15 cellular contexts compared by ENCODE assay signal in the genomic region with DNA sequence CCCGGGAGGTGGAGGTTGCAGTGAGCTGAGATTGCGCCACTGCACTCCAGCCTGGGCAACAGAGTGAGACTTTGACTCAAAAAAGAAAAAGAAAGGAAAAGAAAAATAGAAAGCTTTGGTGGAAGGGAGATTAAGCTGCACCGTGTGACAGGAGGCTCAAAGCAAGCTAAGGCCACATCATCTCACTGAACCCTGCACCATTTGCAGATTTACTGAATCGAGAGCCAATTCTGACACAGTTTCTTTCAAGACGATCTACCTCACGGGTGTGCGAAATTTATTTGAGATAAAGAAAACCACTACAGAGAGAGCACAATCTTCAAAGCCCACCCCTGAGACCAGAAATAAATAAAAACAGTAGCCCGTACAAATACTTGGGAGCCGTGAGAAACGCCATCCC. TPM values are rescaled to one million over a fixed set of nuclear protein-coding genes. Genes with fewer than 3 reads are reported as not detected.
A peak's percentile ranks its signal among the peaks of the same experiment; 100 is the strongest.
DNase-seq lines count a peak whose midpoint lies in the region; ATAC-seq, FAIRE-seq and TF ChIP-seq lines count a peak whose summit lies in the region.
"Had no signal": no experiment of that assay in that cellular context is flagged by ENCODE, and none has a peak within 500 bp of the region (broad histone marks: within the 10 kb centered on the region; RNA-seq: fewer than 3 reads in every experiment).

No MANE protein-coding gene starts in this region.

- H4K20me1 ChIP-seq in Loucy (ENCODE audit: insufficient read depth, low read length, poor library complexity, severe bottlenecking): no peaks in the 10 kb centered on the region
- H4K20me1 ChIP-seq in neural cell (ENCODE audit: insufficient read depth): no peaks in the 10 kb centered on the region

- H3K4me1 ChIP-seq in CD8-positive, alpha-beta T cell (ENCODE audit: insufficient read depth, low read length): peaks cover 22% of the 10 kb centered on the region
- peaks cover 4% of the 10 kb centered on the region for H3K4me1 ChIP-seq in Loucy (ENCODE audit: insufficient read depth, low read length, poor library complexity, severe bottlenecking)

- H2AFZ ChIP-seq in Loucy (ENCODE audit: low read length) (no peak overlapping the region), neural cell (ENCODE audit: low read depth, low read length) (no peak overlapping the region)

- no peak for TF ChIP-seq RAD21 in neural cell (conservative IDR thresholded peaks at IDR 0.05)

- H3K9me3 Mint-ChIP-seq in activated naive CD4-positive, alpha-beta T cell treated with anti-CD3 and anti-CD28 coated beads, Interleukin-2, amount 10 ng/mL, durations not matched to agents 7 days and 5 days: no peaks in the 10 kb centered on the region
- no peaks in the 10 kb centered on the region for H3K9me3 Mint-ChIP-seq in activated naive CD4-positive, alpha-beta T cell treated with anti-CD3 and anti-CD28 coated beads for 36 hours
- no peaks in the 10 kb centered on the region for H3K9me3 Mint-ChIP-seq in CD8-positive, alpha-beta T cell

- H3K27me3 Mint-ChIP-seq in activated naive CD4-positive, alpha-beta T cell treated with anti-CD3 and anti-CD28 coated beads, Interleukin-2, amount 10 ng/mL, durations not matched to agents 7 days and 5 days: peaks cover 75% of the 10 kb centered on the region
- peaks cover 33% of the 10 kb centered on the region for H3K27me3 Mint-ChIP-seq in activated naive CD4-positive, alpha-beta T cell treated with anti-CD3 and anti-CD28 coated beads for 36 hours (ENCODE audit: low read depth)
- peaks cover 26% of the 10 kb centered on the region for H3K27me3 Mint-ChIP-seq in CD8-positive, alpha-beta T cell (ENCODE audit: low read depth)

- no peak overlapping the region for H3K4me3 ChIP-seq in CD8-positive, alpha-beta T cell (ENCODE audit: low read depth, low read length)
- H3K4me3 ChIP-seq in Loucy (ENCODE audit: low read length, poor library complexity, severe bottlenecking) (no peak overlapping the region), neural cell (ENCODE audit: low read length) (no peak overlapping the region)

- H3K79me2 ChIP-seq in Loucy (ENCODE audit: insufficient read depth, low read length) (no peaks in the 10 kb centered on the region), neural cell (replicated peaks; ENCODE audit: insufficient read depth, low read length) (no peaks in the 10 kb centered on the region)

- H3K4me1 Mint-ChIP-seq in activated naive CD4-positive, alpha-beta T cell treated with anti-CD3 and anti-CD28 coated beads, Interleukin-2, amount 10 ng/mL, durations not matched to agents 7 days and 5 days: peaks cover 33% of the 10 kb centered on the region
- peaks cover 23% of the 10 kb centered on the region for H3K4me1 Mint-ChIP-seq in activated naive CD4-positive, alpha-beta T cell treated with anti-CD3 and anti-CD28 coated beads for 36 hours (ENCODE audit: low read depth)
- H3K4me1 Mint-ChIP-seq in CD8-positive, alpha-beta T cell (ENCODE audit: low read depth): peaks cover 24% of the 10 kb centered on the region

- POLR2A ChIA-PET in CD8-positive, alpha-beta T cell (lab: Charles Lee): no interaction called here

- no peak overlapping the region for H3K4me3 Mint-ChIP-seq in activated naive CD4-positive, alpha-beta T cell treated with anti-CD3 and anti-CD28 coated beads, Interleukin-2, amount 10 ng/mL, durations not matched to agents 7 days and 5 days
- no peak overlapping the region for H3K4me3 Mint-ChIP-seq in activated naive CD4-positive, alpha-beta T cell treated with anti-CD3 and anti-CD28 coated beads for 36 hours
- H3K4me3 Mint-ChIP-seq in CD8-positive, alpha-beta T cell: peak overlapping the region; percentile 16
- H3K4me3 Mint-ChIP-seq: CD4-positive, CD25-positive, alpha-beta regulatory T cell had no signal

- CTCF ChIA-PET in activated naive CD4-positive, alpha-beta T cell treated with anti-CD3 and anti-CD28 coated beads, Interleukin-2, amount 10 ng/mL, durations not matched to agents 7 days and 5 days (lab: Charles Lee): interaction anchor here (1.5 kb wide), 1 partner anchor 50 kb away, joined by 3 read pairs; no protein-coding TSS in a partner anchor
- CTCF ChIA-PET in activated naive CD4-positive, alpha-beta T cell treated with anti-CD3 and anti-CD28 coated beads for 36 hours (lab: Charles Lee): interaction anchor here (2.0 kb wide), 1 partner anchor 254 kb away, joined by 7 read pairs; no protein-coding TSS in a partner anchor
- CTCF ChIA-PET in CD8-positive, alpha-beta T cell (lab: Charles Lee): interaction anchor here (0.6 kb wide), 1 partner anchor 30 kb away, joined by 3 read pairs; no protein-coding TSS in a partner anchor

- intact Hi-C loops in activated naive CD4-positive, alpha-beta T cell treated with anti-CD3 and anti-CD28 coated beads for 36 hours (cut with micrococcal nuclease): no loop called here
- intact Hi-C loops in CD8-positive, alpha-beta T cell (cut with DNase I, micrococcal nuclease): no loop called here

- H3K36me3 ChIP-seq in CD8-positive, alpha-beta T cell (ENCODE audit: insufficient read depth, low read length): no peaks in the 10 kb centered on the region
- H3K36me3 ChIP-seq in Loucy (ENCODE audit: insufficient read depth, low read length) (no peaks in the 10 kb centered on the region), neural cell (ENCODE audit: insufficient read depth, low read length) (no peaks in the 10 kb centered on the region)

- H3K9ac ChIP-seq in Loucy (ENCODE audit: low read depth, low read length, poor library complexity, severe bottlenecking): peak overlapping the region; percentile 43
- H3K9ac ChIP-seq in neural cell (ENCODE audit: low read length): peak overlapping the region; percentile 18

- peak overlapping the region; percentile 15 for H3K27ac Mint-ChIP-seq in activated naive CD4-positive, alpha-beta T cell treated with anti-CD3 and anti-CD28 coated beads, Interleukin-2, amount 10 ng/mL, durations not matched to agents 7 days and 5 days
- no peak overlapping the region for H3K27ac Mint-ChIP-seq in activated naive CD4-positive, alpha-beta T cell treated with anti-CD3 and anti-CD28 coated beads for 36 hours
- no peak overlapping the region for H3K27ac Mint-ChIP-seq in CD8-positive, alpha-beta T cell
- H3K27ac Mint-ChIP-seq: CD4-positive, CD25-positive, alpha-beta regulatory T cell had no signal

- no peak for FAIRE-seq in RCC 7860 (lab: Jason Lieb, UNC)

- H3K36me3 Mint-ChIP-seq in activated naive CD4-positive, alpha-beta T cell treated with anti-CD3 and anti-CD28 coated beads, Interleukin-2, amount 10 ng/mL, durations not matched to agents 7 days and 5 days: no peaks in the 10 kb centered on the region
- H3K36me3 Mint-ChIP-seq in activated naive CD4-positive, alpha-beta T cell treated with anti-CD3 and anti-CD28 coated beads for 36 hours (ENCODE audit: low read depth): no peaks in the 10 kb centered on the region
- H3K36me3 Mint-ChIP-seq in CD8-positive, alpha-beta T cell: no peaks in the 10 kb centered on the region
- H3K36me3 Mint-ChIP-seq: CD4-positive, CD25-positive, alpha-beta regulatory T cell had no signal

- H3K9me2 ChIP-seq in Loucy (replicated peaks; ENCODE audit: low read depth, low read length): no peaks in the 10 kb centered on the region
- no peaks in the 10 kb centered on the region for H3K9me2 ChIP-seq in neural cell (ENCODE audit: insufficient read depth, low read length)

- TF ChIP-seq EP300 in neural cell (conservative IDR thresholded peaks at IDR 0.05; ENCODE audit: poor library complexity, severe bottlenecking): no peak

- TF ChIP-seq CTCF in CD8-positive, alpha-beta T cell (IDR thresholded peaks at IDR 0.05): no peak
- TF ChIP-seq CTCF in Loucy (conservative IDR thresholded peaks at IDR 0.05; ENCODE audit: low read length) (no peak), neural cell (IDR thresholded peaks at IDR 0.05; ENCODE audit: poor library complexity, severe bottlenecking) (no peak)

- no peaks in the 10 kb centered on the region for H3K9me3 ChIP-seq in CD8-positive, alpha-beta T cell (ENCODE audit: low read length)
- no peaks in the 10 kb centered on the region for H3K9me3 ChIP-seq in Loucy (ENCODE audit: insufficient read depth, low read depth, low read length)
- H3K9me3 ChIP-seq in neural cell (ENCODE audit: low read length): no peaks in the 10 kb centered on the region

- no peaks in the 10 kb centered on the region for H3K27me3 ChIP-seq in CD8-positive, alpha-beta T cell (ENCODE audit: insufficient read depth, low read length)
- no peaks in the 10 kb centered on the region for H3K27me3 ChIP-seq in Loucy (ENCODE audit: insufficient read depth, low read length, poor library complexity, severe bottlenecking)
- H3K27me3 ChIP-seq in neural cell (ENCODE audit: insufficient read depth, low read depth, low read length): no peaks in the 10 kb centered on the region

- H3K4me2 ChIP-seq in Loucy (ENCODE audit: low read depth, low read length, poor library complexity, severe bottlenecking) (peak overlapping the region; percentile 33), neural cell (ENCODE audit: low read length) (no peak overlapping the region)

- no peak overlapping the region for H3K27ac ChIP-seq in CD8-positive, alpha-beta T cell (ENCODE audit: low read depth, low read length)
- peak overlapping the region; percentile 32 for H3K27ac ChIP-seq in neural cell (ENCODE audit: low read length)

- H3F3A ChIP-seq in Loucy (ENCODE audit: low read depth) (no peaks in the 10 kb centered on the region), neural cell (ENCODE audit: insufficient read depth, low read length, poor library complexity, severe bottlenecking) (no peaks in the 10 kb centered on the region)

- DNase-seq in activated naive CD4-positive, alpha-beta T cell treated with anti-CD3 and anti-CD28 coated beads, Interleukin-2, amount 10 ng/mL, durations not matched to agents 7 days and 5 days: no peak
- DNase-seq in activated naive CD4-positive, alpha-beta T cell treated with anti-CD3 and anti-CD28 coated beads for 36 hours: no peak
- DNase-seq in CD8-positive, alpha-beta T cell: no peak
- DNase-seq in epidermal melanocyte (ENCODE audit: insufficient read length, low spot score): no peak
- no peak for DNase-seq in RCC 7860 (ENCODE audit: low spot score)
- DNase-seq: EL, GOT3, Karpas-422, MM.1S, NCI-H1092 treated with DMSO at 0.1 percent for 48 hours, NCI-H510A treated with DMSO at 0.1 percent for 48 hours, SHP77 treated with DMSO at 0.1 percent for 48 hours had no signal

- no peak for ATAC-seq in CD8-positive, alpha-beta T cell

TF ChIP-seq in neural cell, 6 proteins besides CTCF, POLR2A, EP300 and RAD21 (continues in another document):
- no peak for TF ChIP-seq MXI1 (conservative IDR thresholded peaks at IDR 0.05; ENCODE audit: poor library complexity, severe bottlenecking)
- TF ChIP-seq EZH2 (IDR thresholded peaks at IDR 0.05; ENCODE audit: borderline replicate concordance, insufficient read depth, low read length, poor library complexity, severe bottlenecking): no peak
- no peak for TF ChIP-seq TAF1 (IDR thresholded peaks at IDR 0.05; ENCODE audit: low read depth)

RNA-seq across cellular contexts. Expression of a gene that starts 49.6 kb away (rescaled TPM):
- total RNA-seq in activated naive CD4-positive, alpha-beta T cell treated with anti-CD3 and anti-CD28 coated beads for 36 hours: under 1 TPM; 0.14 to 0.30 TPM
- not detected for total RNA-seq in CD8-positive, alpha-beta T cell
- 6.6 and 8.1 TPM in 2 replicates for polyA plus RNA-seq in neural cell
- 11.9 TPM in 2 replicates for polyA minus RNA-seq in neural cell

RNA-seq across cellular contexts. Expression of a gene that starts 54.4 kb away (rescaled TPM):
- total RNA-seq in activated naive CD4-positive, alpha-beta T cell treated with anti-CD3 and anti-CD28 coated beads for 36 hours: 10 to 100 TPM; 31.1 to 34.1 TPM
- 100 to 1,000 TPM; 128 to 149 TPM for total RNA-seq in CD8-positive, alpha-beta T cell
- polyA plus RNA-seq in neural cell: 42.1 and 44.8 TPM in 2 replicates
- 22.6 and 28.5 TPM in 2 replicates for polyA minus RNA-seq in neural cell
